Comparison of ENCODE assay signal across 15 cellular contexts in genomic region chr4:161546902-161547301, GRCh38.
"Had no signal": no experiment of that assay in that cellular context is flagged by ENCODE, and none has a peak within 500 bp of the region (broad histone marks: within the 10 kb centered on the region; RNA-seq: fewer than 3 reads in every experiment).

No MANE protein-coding gene starts in this region.

- ATAC-seq: body of pancreas, heart left ventricle, left ventricle myocardium superior, psoas muscle, right lobe of liver, WTC11 had no signal

- H3K27me3 Mint-ChIP-seq: activated CD4-positive, alpha-beta T cell treated with anti-CD3 and anti-CD28 coated beads, Interleukin-2, amount 10 ng/mL, durations not matched to agents 24 days and 14 days had no signal

- H3K27me3 ChIP-seq: body of pancreas, esophagus muscularis mucosa, heart left ventricle, right lobe of liver had no signal

- H3K27ac Mint-ChIP-seq: activated CD4-positive, alpha-beta T cell treated with anti-CD3 and anti-CD28 coated beads, Interleukin-2, amount 10 ng/mL, durations not matched to agents 24 days and 14 days; activated naive CD4-positive, alpha-beta T cell treated with anti-CD3 and anti-CD28 coated beads for 36 hours; nephron progenitor cell; WTC11 had no signal

- H3K4me1 Mint-ChIP-seq: activated CD4-positive, alpha-beta T cell treated with anti-CD3 and anti-CD28 coated beads, Interleukin-2, amount 10 ng/mL, durations not matched to agents 24 days and 14 days; nephron progenitor cell; WTC11 had no signal

- H3K27ac ChIP-seq: body of pancreas, esophagus muscularis mucosa, heart left ventricle, psoas muscle, right lobe of liver had no signal

- H3K4me3 Mint-ChIP-seq: activated CD4-positive, alpha-beta T cell treated with anti-CD3 and anti-CD28 coated beads, Interleukin-2, amount 10 ng/mL, durations not matched to agents 24 days and 14 days; activated naive CD4-positive, alpha-beta T cell treated with anti-CD3 and anti-CD28 coated beads for 36 hours; nephron progenitor cell; WTC11 had no signal

- DNase-seq: activated CD4-positive, alpha-beta T cell treated with anti-CD3 and anti-CD28 coated beads, Interleukin-2, amount 10 ng/mL, durations not matched to agents 24 days and 14 days; activated CD8-positive, alpha-beta memory T cell treated with anti-CD3 and anti-CD28 coated beads for 24 hours; activated naive CD4-positive, alpha-beta T cell treated with anti-CD3 and anti-CD28 coated beads for 36 hours; body of pancreas; foreskin melanocyte; heart left ventricle; left ventricle myocardium superior; mesendoderm; nephron progenitor cell; psoas muscle; right lobe of liver; stimulated activated naive CD4-positive, alpha-beta T cell treated with Interleukin-2 at 50 U/mL for 16 hours; trophoblast cell had no signal

- H3K9me3 ChIP-seq: body of pancreas, esophagus muscularis mucosa, psoas muscle, right lobe of liver had no signal

- H3K4me1 ChIP-seq: body of pancreas, esophagus muscularis mucosa, heart left ventricle, psoas muscle, right lobe of liver had no signal

- H3K9me3 Mint-ChIP-seq: nephron progenitor cell had no signal

- H3K36me3 ChIP-seq: esophagus muscularis mucosa, heart left ventricle, right lobe of liver had no signal

- H3K4me3 ChIP-seq: body of pancreas, esophagus muscularis mucosa, heart left ventricle, psoas muscle, right lobe of liver had no signal
